In genomic region chr1:31811605-31812004, GRCh38 we compare ENCODE assay signal across 10 cellular contexts. TPM values are rescaled to one million over a fixed set of nuclear protein-coding genes. Genes with fewer than 3 reads are reported as not detected.
DNase-seq lines count a peak whose midpoint lies in the region; ATAC-seq and TF ChIP-seq lines count a peak whose summit lies in the region.
"Had no signal": no experiment of that assay in that cellular context is flagged by ENCODE, and none has a peak within 500 bp of the region (broad histone marks: within the 10 kb centered on the region; RNA-seq: fewer than 3 reads in every experiment).

No MANE protein-coding gene starts in this region.

- H3K27me3 Mint-ChIP-seq in natural killer cell treated with Interleukin-12 subunit alpha and Interleukin-12 subunit beta and Interleukin-15 and Interleukin-18, amount 100 ng/mL, for 72 hours, result no peaks in the 10 kb centered on the region

- ATAC-seq in natural killer cell treated with Interleukin-12 subunit alpha and Interleukin-12 subunit beta and Interleukin-15 and Interleukin-18, amount 100 ng/mL, for 72 hours, result no peak
- ATAC-seq in GM18907 (IDR thresholded peaks at IDR 0.05; ENCODE audit: unreplicated experiment), result no peak
- ATAC-seq: GM12878 had no signal

- TF ChIP-seq CTCF in HFF-Myc (IDR thresholded peaks at IDR 0.05; ENCODE audit: low read depth, low read length, missing control alignments), result no peak
- TF ChIP-seq CTCF in fibroblast of lung (conservative IDR thresholded peaks at IDR 0.05 in 1 of 2, IDR thresholded peaks at IDR 0.05 in 1 of 2; ENCODE audit: low read depth in 1 of 2, low read length in 2 of 2), result no peak

- no peak overlapping the region for H2AFZ ChIP-seq in fibroblast of lung (ENCODE audit: low read length)

- no peaks in the 10 kb centered on the region for H3K79me2 ChIP-seq in fibroblast of lung (ENCODE audit: control insufficient read depth, insufficient read depth, low read length)

- H3K4me1 ChIP-seq in fibroblast of lung (ENCODE audit: control insufficient read depth, extremely low read depth, insufficient read depth, low read length), result no peaks in the 10 kb centered on the region

- H3K4me1 Mint-ChIP-seq in natural killer cell treated with Interleukin-12 subunit alpha and Interleukin-12 subunit beta and Interleukin-15 and Interleukin-18, amount 100 ng/mL, for 72 hours (ENCODE audit: low read depth in 2 of 2), result peaks cover 8% of the 10 kb centered on the region in 2 donors

- no peak overlapping the region for H3K27ac ChIP-seq in fibroblast of lung (ENCODE audit: insufficient read depth, low read length)
- H3K27ac ChIP-seq: Peyer's patch had no signal

- H3K4me3 ChIP-seq in HFF-Myc (replicated peaks; ENCODE audit: low read depth, low read length) (no peak overlapping the region), fibroblast of lung (replicated peaks in 1 of 4; ENCODE audit: control extremely low read depth in 1 of 4, insufficient read depth in 1 of 4, low read depth in 3 of 4, low read length in 4 of 4) (no peak overlapping the region)
- H3K4me3 ChIP-seq: GM12878, Peyer's patch had no signal

- H3K9me3 Mint-ChIP-seq in natural killer cell treated with Interleukin-12 subunit alpha and Interleukin-12 subunit beta and Interleukin-15 and Interleukin-18, amount 100 ng/mL, for 72 hours, result no peaks in the 10 kb centered on the region

- H3K36me3 ChIP-seq in fibroblast of lung (ENCODE audit: control insufficient read depth, insufficient read depth, low read length), result no peaks in the 10 kb centered on the region
- H3K36me3 ChIP-seq: Peyer's patch had no signal

- no peaks in the 10 kb centered on the region for H3K27me3 ChIP-seq in fibroblast of lung (ENCODE audit: control insufficient read depth, insufficient read depth, low read length)
- H3K27me3 ChIP-seq: Peyer's patch had no signal

- DNase-seq in HFF-Myc (ENCODE audit: extremely low read depth, low read depth) (peak; percentile 45), NCI-H526 (lab: John Stamatoyannopoulos, UW) (peak; percentile 37 to 67), fibroblast of lung (ENCODE audit: low read depth in 2 of 2) (peak; percentile 62 to 76), pons (ENCODE audit: low spot score) (peak; percentile 98), SW 1271 (lab: John Stamatoyannopoulos, UW) (no peak), foreskin melanocyte (no peak)
- no peak for DNase-seq in natural killer cell treated with Interleukin-12 subunit alpha and Interleukin-12 subunit beta and Interleukin-15 and Interleukin-18, amount 100 ng/mL, for 72 hours (ENCODE audit: low spot score)

- H3K27ac Mint-ChIP-seq in natural killer cell treated with Interleukin-12 subunit alpha and Interleukin-12 subunit beta and Interleukin-15 and Interleukin-18, amount 100 ng/mL, for 72 hours, result no peak overlapping the region

- no peak overlapping the region for H3K4me3 Mint-ChIP-seq in natural killer cell treated with Interleukin-12 subunit alpha and Interleukin-12 subunit beta and Interleukin-15 and Interleukin-18, amount 100 ng/mL, for 72 hours

- H3K4me2 ChIP-seq in fibroblast of lung (ENCODE audit: extremely low read depth, insufficient read depth, low read length), result no peak overlapping the region

- no peak overlapping the region for H3K9ac ChIP-seq in fibroblast of lung (ENCODE audit: insufficient read depth, low read length)

- H3K9me3 ChIP-seq in fibroblast of lung (ENCODE audit: control insufficient read depth, insufficient read depth, low read depth, low read length), result no peaks in the 10 kb centered on the region
- H3K9me3 ChIP-seq: Peyer's patch had no signal

- H3K36me3 Mint-ChIP-seq in natural killer cell treated with Interleukin-12 subunit alpha and Interleukin-12 subunit beta and Interleukin-15 and Interleukin-18, amount 100 ng/mL, for 72 hours, result no peaks in the 10 kb centered on the region

- no peaks in the 10 kb centered on the region for H4K20me1 ChIP-seq in fibroblast of lung (ENCODE audit: control insufficient read depth, extremely low read depth, insufficient read depth, low read length)

RNA-seq across cellular contexts. Expression of gene SPOCD1, which starts 4.2 kb away (rescaled TPM):
- total RNA-seq in fibroblast of lung, result 30.3 and 47.2 TPM in 2 replicates
- polyA plus RNA-seq in fibroblast of lung, result 44.8 and 55.4 TPM in 2 replicates
- 54.0 and 67.7 TPM in 2 replicates for polyA plus RNA-seq in fibroblast of lung (2012)
- 44.4 and 111 TPM in 2 replicates for polyA minus RNA-seq in fibroblast of lung (ENCODE audit: low replicate concordance)
- not detected for total RNA-seq in natural killer cell treated with Interleukin-12 subunit alpha and Interleukin-12 subunit beta and Interleukin-15 and Interleukin-18, amount 100 ng/mL, for 72 hours

RNA-seq across cellular contexts. Expression of gene ADGRB2, which starts 47.5 kb away (rescaled TPM):
- 7.4 and 10.4 TPM in 2 replicates for total RNA-seq in fibroblast of lung
- polyA plus RNA-seq in fibroblast of lung, result 4.4 and 4.8 TPM in 2 replicates
- polyA plus RNA-seq in fibroblast of lung (2012), result 9.7 and 10.0 TPM in 2 replicates
- polyA minus RNA-seq in fibroblast of lung (ENCODE audit: low replicate concordance), result 12.0 and 13.2 TPM in 2 replicates
- 1 to 10 TPM in 1 of 2 donors, not detected in 1; 1.2 TPM for total RNA-seq in natural killer cell treated with Interleukin-12 subunit alpha and Interleukin-12 subunit beta and Interleukin-15 and Interleukin-18, amount 100 ng/mL, for 72 hours

Comparison
In these comparisons a context has a peak if more than half of its experiments do, and no peak if none do; other contexts are left out.
1. DNase-seq: peak in HFF-Myc (single experiment), NCI-H526 (2 of 2), fibroblast of lung (2 of 2) and pons (single experiment); none in natural killer cell treated with Interleukin-12 subunit alpha and Interleukin-12 subunit beta and Interleukin-15 and Interleukin-18, amount 100 ng/mL, for 72 hours (single experiment), SW 1271 (0 of 2) and foreskin melanocyte (single experiment).
2. RNA of gene SPOCD1, which starts 4.2 kb away (total RNA-seq): 30.3 to 47.2 TPM in fibroblast of lung; not detected in natural killer cell treated with Interleukin-12 subunit alpha and Interleukin-12 subunit beta and Interleukin-15 and Interleukin-18, amount 100 ng/mL, for 72 hours; every median in the first group is over 10 times any median in the second.